ENCODE assay signal across 8 cellular contexts in genomic region chr2:8679827-8680731, GRCh38. TPM values are rescaled to one million over a fixed set of nuclear protein-coding genes. Genes with fewer than 3 reads are reported as not detected.
DNase-seq lines count a peak whose midpoint lies in the region; FAIRE-seq and TF ChIP-seq lines count a peak whose summit lies in the region.

No MANE protein-coding gene starts in this region.

- TF ChIP-seq CTCF in progenitor cell of endocrine pancreas (IDR thresholded peaks at IDR 0.05; ENCODE audit: unreplicated experiment) (no peak), GM10248 (IDR thresholded peaks at IDR 0.05; ENCODE audit: control extremely low read depth, extremely low read depth, low read depth, missing control alignments) (no peak)

- POLR2A ChIA-PET in activated CD4-positive, alpha-beta memory T cell treated with anti-CD3 and anti-CD28 coated beads for 36 hours (lab: Charles Lee) = interaction anchor here (0.6 to 6.5 kb wide), 14 partner anchors 47 to 832 kb away, joined by 3 to 124 read pairs (median 7); no protein-coding TSS in a partner anchor
- POLR2A ChIA-PET in GM10248 (lab: Yijun Ruan, JAX) = interaction anchor here (0.5 to 1.5 kb wide), 4 partner anchors 10 to 1930 kb away, joined by 4 to 5 read pairs (median 4); no protein-coding TSS in a partner anchor

- H3K9me3 Mint-ChIP-seq in activated CD4-positive, alpha-beta memory T cell treated with anti-CD3 and anti-CD28 coated beads for 36 hours = peaks cover 7% of the 10 kb centered on the region
- no peaks in the 10 kb centered on the region for H3K9me3 Mint-ChIP-seq in progenitor cell of endocrine pancreas (ENCODE audit: low read depth)

- DNase-seq in DMS79 (lab: John Stamatoyannopoulos, UW) (peak; percentile 43), NCI-H1092 (lab: John Stamatoyannopoulos, UW) (peak; percentile 36), cardiac septum (ENCODE audit: low spot score) (peak; percentile 84), progenitor cell of endocrine pancreas (ENCODE audit: low spot score, unreplicated experiment) (no peak), urothelium cell line (ENCODE audit: low spot score) (no peak), GM10248 (ENCODE audit: extremely low spot score) (no peak), NCI-H128 (lab: John Stamatoyannopoulos, UW; ENCODE audit: unreplicated experiment) (no peak)
- DNase-seq in activated CD4-positive, alpha-beta memory T cell treated with anti-CD3 and anti-CD28 coated beads for 36 hours = peak; percentile 33

- H3K4me1 Mint-ChIP-seq in activated CD4-positive, alpha-beta memory T cell treated with anti-CD3 and anti-CD28 coated beads for 36 hours (ENCODE audit: low read depth) = peaks cover 34% of the 10 kb centered on the region
- peaks cover 31% of the 10 kb centered on the region for H3K4me1 Mint-ChIP-seq in progenitor cell of endocrine pancreas (ENCODE audit: low read depth)

- peaks cover 28% of the 10 kb centered on the region for H3K36me3 Mint-ChIP-seq in activated CD4-positive, alpha-beta memory T cell treated with anti-CD3 and anti-CD28 coated beads for 36 hours
- H3K36me3 Mint-ChIP-seq in progenitor cell of endocrine pancreas (ENCODE audit: insufficient read depth) = peaks cover 20% of the 10 kb centered on the region

- intact Hi-C loops in activated CD4-positive, alpha-beta memory T cell treated with anti-CD3 and anti-CD28 coated beads for 36 hours (cut with micrococcal nuclease) = loop anchor here (2.0 to 10.0 kb wide), 9 partner anchors 345 to 1765 kb away; partner anchors contain the start of gene RNF144A
- intact Hi-C loops in cardiac septum (cut with DNase I) = loop anchor here (2.0 to 10.0 kb wide), 10 partner anchors 88 to 835 kb away; no protein-coding TSS in a partner anchor

- no peak for FAIRE-seq in urothelium cell line (lab: Jason Lieb, UNC)

- CTCF ChIA-PET in activated CD4-positive, alpha-beta memory T cell treated with anti-CD3 and anti-CD28 coated beads for 36 hours (lab: Charles Lee) = interaction anchor here (0.8 to 5.1 kb wide), 7 partner anchors 13 to 1252 kb away, joined by 3 to 38 read pairs (median 5); no protein-coding TSS in a partner anchor
- CTCF ChIA-PET in GM10248 (lab: Yijun Ruan, JAX) = interaction anchor here (1.1 to 3.2 kb wide), 2 partner anchors 13 to 1252 kb away, joined by 4 to 13 read pairs; no protein-coding TSS in a partner anchor

- peaks cover 28% of the 10 kb centered on the region for H3K27me3 Mint-ChIP-seq in activated CD4-positive, alpha-beta memory T cell treated with anti-CD3 and anti-CD28 coated beads for 36 hours
- H3K27me3 Mint-ChIP-seq in progenitor cell of endocrine pancreas = no peaks in the 10 kb centered on the region

- peak overlapping the region; percentile 86 for H3K4me3 Mint-ChIP-seq in activated CD4-positive, alpha-beta memory T cell treated with anti-CD3 and anti-CD28 coated beads for 36 hours
- peak overlapping the region; percentile 70 for H3K4me3 Mint-ChIP-seq in progenitor cell of endocrine pancreas (ENCODE audit: low read depth)

- H3K27ac Mint-ChIP-seq in activated CD4-positive, alpha-beta memory T cell treated with anti-CD3 and anti-CD28 coated beads for 36 hours = peak overlapping the region; percentile 95
- H3K27ac Mint-ChIP-seq in progenitor cell of endocrine pancreas = peak overlapping the region; percentile 97

RNA-seq across cellular contexts. Expression of gene ID2, which starts 1.8 kb away (rescaled TPM):
- total RNA-seq in activated CD4-positive, alpha-beta memory T cell treated with anti-CD3 and anti-CD28 coated beads for 36 hours = 100 to 1,000 TPM; 182 to 193 TPM
- total RNA-seq in cardiac septum (35.1 TPM), progenitor cell of endocrine pancreas (292 and 304 TPM in 2 replicates)

Comparison
In these comparisons a context has a peak if more than half of its experiments do, and no peak if none do; other contexts are left out.
1. DNase-seq: peak in DMS79 (single experiment), NCI-H1092 (single experiment), activated CD4-positive, alpha-beta memory T cell treated with anti-CD3 and anti-CD28 coated beads for 36 hours (single experiment) and cardiac septum (single experiment); none in progenitor cell of endocrine pancreas (single experiment), urothelium cell line (single experiment), GM10248 (single experiment) and NCI-H128 (single experiment).